Comparison of ENCODE assay signal across 8 cellular contexts in the genomic region with DNA sequence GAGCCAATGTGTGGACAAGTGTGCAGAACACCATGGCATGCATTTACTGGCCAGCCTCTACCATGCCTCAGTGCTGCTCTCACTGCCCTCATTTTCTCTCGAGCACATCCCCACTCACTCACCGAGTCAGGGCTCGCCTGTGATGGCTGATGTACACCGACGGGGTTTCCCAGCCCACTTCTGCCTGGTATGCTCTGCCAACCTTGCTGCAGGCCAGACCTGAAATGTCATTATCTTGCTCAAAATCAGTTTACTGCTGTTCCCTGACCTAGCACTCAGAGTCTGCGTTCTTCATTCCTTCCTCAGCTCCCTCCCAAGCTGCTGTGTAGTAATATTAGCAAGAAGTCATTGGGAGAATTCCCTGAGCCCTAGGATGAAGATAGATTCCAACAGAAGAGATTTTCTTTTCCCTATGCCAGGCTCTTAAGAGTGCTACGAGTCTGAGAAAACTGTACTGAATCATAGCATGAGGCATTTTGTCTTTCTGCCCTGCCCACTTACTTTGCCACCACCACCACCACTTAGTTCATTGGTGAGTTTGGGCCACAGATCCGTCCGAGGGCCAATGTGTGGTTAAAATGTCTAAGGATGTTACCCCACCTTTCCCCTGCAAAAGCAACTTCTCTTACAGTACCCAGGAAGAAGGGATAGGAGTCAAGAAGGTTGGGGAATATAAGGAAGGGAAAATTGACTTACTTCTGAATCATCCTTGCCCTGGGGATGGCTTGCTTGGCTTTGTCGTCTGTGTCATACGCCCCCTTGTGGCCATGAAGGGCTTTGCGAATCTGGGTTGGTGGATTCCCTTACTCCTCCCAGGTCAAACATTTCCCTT. TPM values are rescaled to one million over a fixed set of nuclear protein-coding genes. Genes with fewer than 3 reads are reported as not detected.
DNase-seq lines count a peak whose midpoint lies in the region; ATAC-seq and TF ChIP-seq lines count a peak whose summit lies in the region.

No MANE protein-coding gene starts in this region.

- no peaks in the 10 kb centered on the region for H3K27me3 ChIP-seq in lung (ENCODE audit: control insufficient read depth, insufficient read depth)

- H3K27ac ChIP-seq in lung (ENCODE audit: low read depth in 1 of 2, low read length in 1 of 2) = no peak overlapping the region

- H3K9me3 ChIP-seq in lung (ENCODE audit: control insufficient read depth in 2 of 2, insufficient read depth in 1 of 2, low read length in 1 of 2) = no peaks in the 10 kb centered on the region

- WGBS in lung, 2 donors = 68 to 73% methylated on average over 12 of the region's 12 CpGs

- ATAC-seq in HG03039 (IDR thresholded peaks at IDR 0.05; ENCODE audit: unreplicated experiment) = peak; percentile 60
- ATAC-seq in lung (ENCODE audit: insufficient read depth, low FRiP score) = peak; percentile 82
- no peak for ATAC-seq in HG02840 (IDR thresholded peaks at IDR 0.05; ENCODE audit: low FRiP score, unreplicated experiment)

- DNase-seq in GM10266 (ENCODE audit: extremely low spot score) (peak; percentile 67), NCI-H510A (lab: John Stamatoyannopoulos, UW) (peak; percentile 3), dermis blood vessel endothelial cell (peak; percentile 92), lung (ENCODE audit: low spot score) (peak; percentile 70)
- DNase-seq in activated CD4-positive, alpha-beta T cell treated with anti-CD3 and anti-CD28 coated beads for 48 hours = peak; percentile 78
- DNase-seq in stimulated activated CD8-positive, alpha-beta memory T cell treated with anti-CD3 and anti-CD28 coated beads, Interleukin-12 subunit alpha, Interleukin-12 subunit beta, amount 100 ng/mL, for 4 hours (ENCODE audit: low read depth) = peak; percentile 21

- no peak overlapping the region for H3K4me3 ChIP-seq in lung

- H3K36me3 ChIP-seq in lung (ENCODE audit: control insufficient read depth in 2 of 2, insufficient read depth in 2 of 2, low read length in 2 of 2) = no peaks in the 10 kb centered on the region

- TF ChIP-seq CTCF in GM10266 (IDR thresholded peaks at IDR 0.05; ENCODE audit: control insufficient read depth, insufficient read depth, low read depth, missing control alignments) (peak; percentile 90), lung (IDR thresholded peaks at IDR 0.05; ENCODE audit: control extremely low read depth, extremely low read depth) (peak; percentile 53)

- no peaks in the 10 kb centered on the region for H3K4me1 ChIP-seq in lung (ENCODE audit: control insufficient read depth in 2 of 2, insufficient read depth in 2 of 2, low read length in 2 of 2)

RNA-seq across cellular contexts. Expression of gene BMAL2, which starts 51.0 kb away (rescaled TPM):
- total RNA-seq in dermis blood vessel endothelial cell = 43.6 and 55.0 TPM in 2 replicates
- total RNA-seq in lung = 1 to 10 TPM; 1.6 to 7.3 TPM
- 1 to 10 TPM; 1.5 to 7.8 TPM for polyA plus RNA-seq in lung

Comparison
In these comparisons a context has a peak if more than half of its experiments do, and no peak if none do; other contexts are left out.
1. DNase-seq: peak in every context shown above with its lines; median percentile 92 in dermis blood vessel endothelial cell; 78 in activated CD4-positive, alpha-beta T cell treated with anti-CD3 and anti-CD28 coated beads for 48 hours; 70 in lung; 67 in GM10266; 21 in stimulated activated CD8-positive, alpha-beta memory T cell treated with anti-CD3 and anti-CD28 coated beads, Interleukin-12 subunit alpha, Interleukin-12 subunit beta, amount 100 ng/mL, for 4 hours; 3 in NCI-H510A.